ENCODE assay signal across 23 cellular contexts in genomic region chr11:60372767-60373166, GRCh38. TPM values are rescaled to one million over a fixed set of nuclear protein-coding genes. Genes with fewer than 3 reads are reported as not detected.
DNase-seq lines count a peak whose midpoint lies in the region; ATAC-seq, FAIRE-seq and TF ChIP-seq lines count a peak whose summit lies in the region.
"Had no signal": no experiment of that assay in that cellular context is flagged by ENCODE, and none has a peak within 500 bp of the region (broad histone marks: within the 10 kb centered on the region; RNA-seq: fewer than 3 reads in every experiment).

No MANE protein-coding gene starts in this region.

- H2AFZ ChIP-seq in Loucy (ENCODE audit: low read length), result peak overlapping the region; percentile 23; the same call in 1 of the 2 replicates

- H3K9me3 Mint-ChIP-seq in activated B cell treated with CpG ODN at 0.5 μM for 24 hours, result peaks cover 4% of the 10 kb centered on the region
- peaks cover 7% of the 10 kb centered on the region for H3K9me3 Mint-ChIP-seq in stimulated activated memory B cell treated with anti-CD40 and anti-IgM and Interleukin-4, amounts not matched to agents 10 μg/mL and 1 μg/mL and 100 μg/mL, for 72 hours
- H3K9me3 Mint-ChIP-seq: CD8-positive, alpha-beta T cell had no signal

- peaks cover 19% of the 10 kb centered on the region for H3K36me3 Mint-ChIP-seq in activated B cell treated with CpG ODN at 0.5 μM for 24 hours (ENCODE audit: low read depth)
- H3K36me3 Mint-ChIP-seq in stimulated activated memory B cell treated with anti-CD40 and anti-IgM and Interleukin-4, amounts not matched to agents 10 μg/mL and 1 μg/mL and 100 μg/mL, for 72 hours, result peaks cover 6% of the 10 kb centered on the region
- H3K36me3 Mint-ChIP-seq: CD4-positive, CD25-positive, alpha-beta regulatory T cell; CD8-positive, alpha-beta T cell had no signal

- H3K27me3 ChIP-seq in Loucy (ENCODE audit: insufficient read depth, low read length, poor library complexity, severe bottlenecking), result no peaks in the 10 kb centered on the region
- H3K27me3 ChIP-seq: BLaER1 had no signal

- intact Hi-C loops in activated B cell treated with CpG ODN at 0.5 μM for 24 hours (cut with micrococcal nuclease), result no loop called here

- no peaks in the 10 kb centered on the region for H3K27me3 Mint-ChIP-seq in activated B cell treated with CpG ODN at 0.5 μM for 24 hours
- H3K27me3 Mint-ChIP-seq in stimulated activated memory B cell treated with anti-CD40 and anti-IgM and Interleukin-4, amounts not matched to agents 10 μg/mL and 1 μg/mL and 100 μg/mL, for 72 hours, result no peaks in the 10 kb centered on the region

- FAIRE-seq in D721Med (lab: Jason Lieb, UNC), result peak; percentile 53
- FAIRE-seq: GM12878, GM18507, H54 had no signal

- no peak overlapping the region for H3K9ac ChIP-seq in Loucy (ENCODE audit: low read depth, low read length, poor library complexity, severe bottlenecking)
- H3K9ac ChIP-seq: BLaER1 had no signal

- no peaks in the 10 kb centered on the region for H3K36me3 ChIP-seq in Loucy (ENCODE audit: insufficient read depth, low read length)
- H3K36me3 ChIP-seq: HAP-1 had no signal

- CTCF ChIA-PET in activated B cell treated with CpG ODN at 0.5 μM for 24 hours (lab: Charles Lee), result interaction anchor here (1.9 kb wide), 1 partner anchor 10 kb away, joined by 6 read pairs; no protein-coding TSS in a partner anchor

- no peaks in the 10 kb centered on the region for H4K20me1 ChIP-seq in Loucy (ENCODE audit: insufficient read depth, low read length, poor library complexity, severe bottlenecking)
- H4K20me1 ChIP-seq: BLaER1 had no signal

- no peaks in the 10 kb centered on the region for H3K9me3 ChIP-seq in Loucy (ENCODE audit: insufficient read depth, low read depth, low read length)
- H3K9me3 ChIP-seq: HAP-1 had no signal

- no peak for ATAC-seq in activated B cell treated with CpG ODN at 0.5 μM for 24 hours (ENCODE audit: low read depth)
- ATAC-seq in stimulated activated memory B cell treated with anti-CD40 and anti-IgM and Interleukin-4, amounts not matched to agents 10 μg/mL and 1 μg/mL and 100 μg/mL, for 72 hours, result no peak
- ATAC-seq: CD8-positive, alpha-beta T cell; GM12878 had no signal

- no peak overlapping the region for H3K4me3 Mint-ChIP-seq in activated B cell treated with CpG ODN at 0.5 μM for 24 hours
- H3K4me3 Mint-ChIP-seq in stimulated activated memory B cell treated with anti-CD40 and anti-IgM and Interleukin-4, amounts not matched to agents 10 μg/mL and 1 μg/mL and 100 μg/mL, for 72 hours, result no peak overlapping the region
- H3K4me3 Mint-ChIP-seq: CD4-positive, CD25-positive, alpha-beta regulatory T cell; CD8-positive, alpha-beta T cell; HFFc6 had no signal

- H3K27ac Mint-ChIP-seq in activated B cell treated with CpG ODN at 0.5 μM for 24 hours, result peak overlapping the region; percentile 50
- peak overlapping the region; percentile 26 for H3K27ac Mint-ChIP-seq in stimulated activated memory B cell treated with anti-CD40 and anti-IgM and Interleukin-4, amounts not matched to agents 10 μg/mL and 1 μg/mL and 100 μg/mL, for 72 hours
- H3K27ac Mint-ChIP-seq: CD4-positive, CD25-positive, alpha-beta regulatory T cell; CD8-positive, alpha-beta T cell; HFFc6 had no signal

- H3K4me1 Mint-ChIP-seq in activated B cell treated with CpG ODN at 0.5 μM for 24 hours, result peaks cover 97% of the 10 kb centered on the region
- peaks cover 72% of the 10 kb centered on the region for H3K4me1 Mint-ChIP-seq in stimulated activated memory B cell treated with anti-CD40 and anti-IgM and Interleukin-4, amounts not matched to agents 10 μg/mL and 1 μg/mL and 100 μg/mL, for 72 hours
- H3K4me1 Mint-ChIP-seq: CD4-positive, CD25-positive, alpha-beta regulatory T cell had no signal

- TF ChIP-seq CTCF in D721Med (IDR thresholded peaks at IDR 0.05; ENCODE audit: insufficient read depth, missing control alignments), result no peak
- no peak for TF ChIP-seq CTCF in Loucy (conservative IDR thresholded peaks at IDR 0.05; ENCODE audit: low read length)
- TF ChIP-seq CTCF in activated B cell treated with CpG ODN at 0.5 μM for 24 hours (IDR thresholded peaks at IDR 0.05), result no peak

- H3K4me1 ChIP-seq in Loucy (ENCODE audit: insufficient read depth, low read length, poor library complexity, severe bottlenecking), result peaks cover 45% of the 10 kb centered on the region
- H3K4me1 ChIP-seq: HAP-1 had no signal

- POLR2A ChIA-PET in activated B cell treated with CpG ODN at 0.5 μM for 24 hours (lab: Charles Lee), result interaction anchor here (0.5 to 18.0 kb wide), 4 partner anchors 20 to 99 kb away, joined by 3 to 800 read pairs (median 4); partner anchors contain the start of gene MS4A1

- no peak overlapping the region for H3K4me3 ChIP-seq in Loucy (ENCODE audit: low read length, poor library complexity, severe bottlenecking)
- H3K4me3 ChIP-seq: BLaER1, GM12878, HAP-1 had no signal

- H3K9me2 ChIP-seq in Loucy (replicated peaks; ENCODE audit: low read depth, low read length), result no peaks in the 10 kb centered on the region

- no peaks in the 10 kb centered on the region for H3K79me2 ChIP-seq in Loucy (ENCODE audit: insufficient read depth, low read length)

- no peak overlapping the region for H3K4me2 ChIP-seq in Loucy (ENCODE audit: low read depth, low read length, poor library complexity, severe bottlenecking)
- H3K4me2 ChIP-seq: BLaER1 had no signal

- DNase-seq in D721Med (ENCODE audit: insufficient read length, low spot score) (no peak), activated B cell treated with CpG ODN at 0.5 μM for 24 hours (no peak), foreskin melanocyte (no peak), NCI-H2029 treated with DMSO at 0.1 percent for 48 hours (lab: John Stamatoyannopoulos, UW) (no peak), Kasumi-1 (lab: John Stamatoyannopoulos, UW) (no peak)
- DNase-seq: Caco-2; CD4-positive, CD25-positive, alpha-beta regulatory T cell; CD8-positive, alpha-beta T cell; DMS 273 treated with DMSO at 0.1 percent for 48 hours; DMS79; EL; GDM1; GOT3; HFFc6 had no signal

- peaks cover 2% of the 10 kb centered on the region; the same call in 1 of the 2 replicates for H3F3A ChIP-seq in Loucy (ENCODE audit: low read depth)

RNA-seq across cellular contexts. Expression of gene MS4A7, which starts 5.6 kb away (rescaled TPM):
- total RNA-seq in activated B cell treated with CpG ODN at 0.5 μM for 24 hours, result 43.1 and 51.1 TPM in 2 replicates
- total RNA-seq: A172; A673; Caco-2; CD8-positive, alpha-beta T cell; HFFc6 had no signal

RNA-seq across cellular contexts. Expression of gene MS4A14, which starts 23.5 kb away (rescaled TPM):
- 4.6 and 4.9 TPM in 2 replicates for total RNA-seq in activated B cell treated with CpG ODN at 0.5 μM for 24 hours
- total RNA-seq: A172; A673; Caco-2; CD4-positive, CD25-positive, alpha-beta regulatory T cell; CD8-positive, alpha-beta T cell; HFFc6 had no signal

RNA-seq across cellular contexts. Expression of gene MS4A6E, which starts 45.7 kb away (rescaled TPM):
- total RNA-seq in activated B cell treated with CpG ODN at 0.5 μM for 24 hours, result not detected in 2 replicates
- total RNA-seq: A172; A673; Caco-2; CD4-positive, CD25-positive, alpha-beta regulatory T cell; CD8-positive, alpha-beta T cell; GM12878; HFFc6 had no signal

RNA-seq across cellular contexts. Expression of gene MS4A5, which starts 56.6 kb away (rescaled TPM):
- not detected in 2 replicates for total RNA-seq in activated B cell treated with CpG ODN at 0.5 μM for 24 hours
- total RNA-seq: A172; A673; Caco-2; CD4-positive, CD25-positive, alpha-beta regulatory T cell; CD8-positive, alpha-beta T cell; GM12878; HFFc6 had no signal
